ENCODE assay signal across 15 cellular contexts in genomic region chr16:2771496-2772402, GRCh38. TPM values are rescaled to one million over a fixed set of nuclear protein-coding genes. Genes with fewer than 3 reads are reported as not detected.
DNase-seq lines count a peak whose midpoint lies in the region; ATAC-seq and TF ChIP-seq lines count a peak whose summit lies in the region.
"Had no signal": no experiment of that assay in that cellular context is flagged by ENCODE, and none has a peak within 500 bp of the region (broad histone marks: within the 10 kb centered on the region; RNA-seq: fewer than 3 reads in every experiment).

No MANE protein-coding gene starts in this region.

- peaks cover 64% of the 10 kb centered on the region for H3K79me2 ChIP-seq in DND-41 (ENCODE audit: insufficient read depth, low read length)

- H3K27me3 ChIP-seq in A673 (replicated peaks; ENCODE audit: insufficient read depth, low read depth, low read length, poor library complexity) (no peaks in the 10 kb centered on the region), DND-41 (ENCODE audit: insufficient read depth, low read length, poor library complexity) (no peaks in the 10 kb centered on the region)

- no peaks in the 10 kb centered on the region for H3K9me3 ChIP-seq in A673 (ENCODE audit: low read depth, low read length, poor library complexity, severe bottlenecking)
- no peaks in the 10 kb centered on the region for H3K9me3 ChIP-seq in DND-41 (ENCODE audit: insufficient read depth, low read length, severe bottlenecking)

- BruUV-seq in A673 (replicated peaks; lab: Mats Ljungman, UMichigan): no TSS peak

- H3K4me1 Mint-ChIP-seq in activated T-helper 17 cell treated with anti-CD3 and anti-CD28 coated beads, Interleukin-2, amount 50 U/mL, for 72 hours: peaks cover 15% of the 10 kb centered on the region
- H3K4me1 Mint-ChIP-seq in naive thymus-derived CD8-positive, alpha-beta T cell: peaks cover 22 to 54% (median 36%) of the 10 kb centered on the region in 4 donors

- no peaks in the 10 kb centered on the region for H3K27me3 Mint-ChIP-seq in activated T-helper 17 cell treated with anti-CD3 and anti-CD28 coated beads, Interleukin-2, amount 50 U/mL, for 72 hours
- no peaks in the 10 kb centered on the region for H3K27me3 Mint-ChIP-seq in naive thymus-derived CD8-positive, alpha-beta T cell
- H3K27me3 Mint-ChIP-seq: memory B cell had no signal

- H2AFZ ChIP-seq in DND-41 (ENCODE audit: low read depth, low read length): no peak overlapping the region

- CTCF ChIA-PET in A673 (lab: Charles Lee) (interaction anchor here (0.5 kb wide), 1 partner anchor 220 kb away, joined by 10 read pairs; no protein-coding TSS in a partner anchor), GM10248 (lab: Yijun Ruan, JAX) (no interaction called here)

- H3K36me3 Mint-ChIP-seq in activated T-helper 17 cell treated with anti-CD3 and anti-CD28 coated beads, Interleukin-2, amount 50 U/mL, for 72 hours (ENCODE audit: low read depth): peaks cover 78% of the 10 kb centered on the region
- peaks cover under 1 to 79% (median 14%) of the 10 kb centered on the region in 3 donors for H3K36me3 Mint-ChIP-seq in naive thymus-derived CD8-positive, alpha-beta T cell

- POLR2A ChIA-PET in A673 (lab: Charles Lee; ENCODE audit: low non-redundant PET) (no interaction called here), GM10248 (lab: Yijun Ruan, JAX) (interaction anchor here (0.6 kb wide), 2 partner anchors 39 to 674 kb away, joined by 3 read pairs; no protein-coding TSS in a partner anchor)
- POLR2A ChIA-PET in naive thymus-derived CD8-positive, alpha-beta T cell (lab: Charles Lee): interaction anchor here (0.6 to 1.2 kb wide), 3 partner anchors 12 to 20 kb away, joined by 3 to 5 read pairs (median 3); partner anchors contain the start of gene SRRM2

- intact Hi-C loops in A673 (cut with micrococcal nuclease; ENCODE audit: unreplicated experiment): no loop called here

- no peak overlapping the region for H3K4me2 ChIP-seq in DND-41 (ENCODE audit: insufficient read depth, low read length)

- no peak overlapping the region for H3K9ac ChIP-seq in DND-41 (ENCODE audit: low read depth, low read length)

- ATAC-seq in DND-41 (ENCODE audit: insufficient read depth, low read depth) (0 out of 3 replicates have a peak, but pooled peaks have one; percentile 4), HG02759 (IDR thresholded peaks at IDR 0.05; ENCODE audit: unreplicated experiment) (no peak)
- no peak for ATAC-seq in activated T-helper 17 cell treated with anti-CD3 and anti-CD28 coated beads, Interleukin-2, amount 50 U/mL, for 72 hours (replicated peaks)
- no peak for ATAC-seq in naive thymus-derived CD8-positive, alpha-beta T cell
- ATAC-seq: Right ventricle myocardium inferior had no signal

- DNase-seq in A673 (ENCODE audit: low spot score) (no peak), DND-41 (no peak), GM10248 (ENCODE audit: extremely low spot score) (no peak), NAMALWA (ENCODE audit: low spot score) (no peak), UCSD-AML1 (lab: John Stamatoyannopoulos, UW; ENCODE audit: unreplicated experiment) (no peak)
- DNase-seq in naive thymus-derived CD8-positive, alpha-beta T cell: peak in 1 of 10 donors; percentile 50
- DNase-seq: GOT3; NCI-H524 treated with DMSO at 0.1 percent for 48 hours; stimulated activated CD4-positive, alpha-beta T cell treated with anti-CD3 and anti-CD28 coated beads, Interleukin-4, amount 100 ng/mL, for 24 hours had no signal

- peak overlapping the region; percentile 36 for H3K27ac Mint-ChIP-seq in activated T-helper 17 cell treated with anti-CD3 and anti-CD28 coated beads, Interleukin-2, amount 50 U/mL, for 72 hours
- H3K27ac Mint-ChIP-seq in naive thymus-derived CD8-positive, alpha-beta T cell: peak overlapping the region in 7 of 10 donors; percentile 21 to 93 (median 67)

- no peak overlapping the region for H3K4me3 Mint-ChIP-seq in activated T-helper 17 cell treated with anti-CD3 and anti-CD28 coated beads, Interleukin-2, amount 50 U/mL, for 72 hours
- H3K4me3 Mint-ChIP-seq in naive thymus-derived CD8-positive, alpha-beta T cell: peak overlapping the region in 1 of 10 donors; percentile 51
- H3K4me3 Mint-ChIP-seq: memory B cell had no signal

- H3K4me1 ChIP-seq in A673 (ENCODE audit: insufficient read depth, low read length, poor library complexity, severe bottlenecking): peaks cover 3% of the 10 kb centered on the region
- peaks cover 22% of the 10 kb centered on the region for H3K4me1 ChIP-seq in DND-41 (ENCODE audit: insufficient read depth, low read length)

- no peak overlapping the region for H3K4me3 ChIP-seq in A673 (ENCODE audit: low read depth, low read length, poor library complexity, severe bottlenecking)
- H3K4me3 ChIP-seq in DND-41 (ENCODE audit: low read depth in 1 of 2, low read length in 2 of 2): no peak overlapping the region

- TF ChIP-seq CTCF in A673 (conservative IDR thresholded peaks at IDR 0.05; ENCODE audit: low read depth, low read length) (no peak), DND-41 (IDR thresholded peaks at IDR 0.05; ENCODE audit: borderline replicate concordance, extremely low read depth, low read length, poor library complexity, severe bottlenecking) (no peak), GM10248 (IDR thresholded peaks at IDR 0.05; ENCODE audit: control extremely low read depth, extremely low read depth, low read depth, missing control alignments) (no peak)

- H3K27ac ChIP-seq in A673 (ENCODE audit: low read depth, low read length, poor library complexity, severe bottlenecking) (peak overlapping the region; percentile 35), DND-41 (ENCODE audit: low read length) (no peak overlapping the region)

- H4K20me1 ChIP-seq in DND-41 (ENCODE audit: insufficient read depth, low read length): peaks cover 85% of the 10 kb centered on the region

- H3K36me3 ChIP-seq in A673 (ENCODE audit: insufficient read depth, low read length, poor library complexity, severe bottlenecking) (peaks cover 79% of the 10 kb centered on the region), DND-41 (ENCODE audit: insufficient read depth, low read length) (peaks cover 87% of the 10 kb centered on the region)

- H3K9me3 Mint-ChIP-seq in activated T-helper 17 cell treated with anti-CD3 and anti-CD28 coated beads, Interleukin-2, amount 50 U/mL, for 72 hours: no peaks in the 10 kb centered on the region
- H3K9me3 Mint-ChIP-seq in naive thymus-derived CD8-positive, alpha-beta T cell: no peaks in the 10 kb centered on the region
- H3K9me3 Mint-ChIP-seq: memory B cell had no signal

RNA-seq across cellular contexts. Expression of gene ELOB, which starts 5.3 kb away (rescaled TPM):
- 188 and 206 TPM in 2 replicates for total RNA-seq in A673 (2021)
- 100 to 1,000 TPM; 160 to 280 TPM for total RNA-seq in activated T-helper 17 cell treated with anti-CD3 and anti-CD28 coated beads, Interleukin-2, amount 50 U/mL, for 72 hours
- 100 to 1,000 TPM; 121 to 137 TPM for total RNA-seq in naive thymus-derived CD8-positive, alpha-beta T cell
- 100 to 1,000 TPM; 230 to 301 (median 288) TPM for polyA plus RNA-seq in naive thymus-derived CD8-positive, alpha-beta T cell

RNA-seq across cellular contexts. Expression of gene PRSS33, which starts 15.6 kb away (rescaled TPM):
- not detected in 2 replicates for total RNA-seq in A673 (2021)
- total RNA-seq in activated T-helper 17 cell treated with anti-CD3 and anti-CD28 coated beads, Interleukin-2, amount 50 U/mL, for 72 hours: not detected
- not detected for total RNA-seq in naive thymus-derived CD8-positive, alpha-beta T cell
- under 1 TPM in 1 of 3 donors, not detected in 2; 0.99 TPM for polyA plus RNA-seq in naive thymus-derived CD8-positive, alpha-beta T cell
- total RNA-seq: bronchial epithelial cell, Right ventricle myocardium inferior had no signal
- polyA plus RNA-seq: esophagus had no signal

RNA-seq across cellular contexts. Expression of gene SRRM2, which starts 19.3 kb away (rescaled TPM):
- 642 and 651 TPM in 2 replicates for total RNA-seq in A673 (2021)
- total RNA-seq in activated T-helper 17 cell treated with anti-CD3 and anti-CD28 coated beads, Interleukin-2, amount 50 U/mL, for 72 hours: 100 to 1,000 TPM; 553 to 810 TPM
- 100 to 1,000 TPM; 927 to 965 TPM for total RNA-seq in naive thymus-derived CD8-positive, alpha-beta T cell
- polyA plus RNA-seq in naive thymus-derived CD8-positive, alpha-beta T cell: 100 to 1,000 TPM in 1 of 3 donors, 10 to 100 TPM in 2; 25.5 to 110 (median 62.4) TPM

RNA-seq across cellular contexts. Expression of gene PRSS41, which starts 26.5 kb away (rescaled TPM):
- not detected in 2 replicates for total RNA-seq in A673 (2021)
- not detected for total RNA-seq in activated T-helper 17 cell treated with anti-CD3 and anti-CD28 coated beads, Interleukin-2, amount 50 U/mL, for 72 hours
- total RNA-seq in naive thymus-derived CD8-positive, alpha-beta T cell: not detected
- polyA plus RNA-seq in naive thymus-derived CD8-positive, alpha-beta T cell: not detected
- total RNA-seq: bronchial epithelial cell, Right ventricle myocardium inferior had no signal
- polyA plus RNA-seq: esophagus had no signal

RNA-seq across cellular contexts. Expression of gene PRSS21, which starts 45.3 kb away (rescaled TPM):
- total RNA-seq in A673 (2021): not detected in 2 replicates
- 1 to 10 TPM; 1.2 to 4.8 TPM for total RNA-seq in activated T-helper 17 cell treated with anti-CD3 and anti-CD28 coated beads, Interleukin-2, amount 50 U/mL, for 72 hours
- 1 to 10 TPM; 2.0 to 2.9 TPM for total RNA-seq in naive thymus-derived CD8-positive, alpha-beta T cell
- 10 to 100 TPM in 1 of 3 donors, 1 to 10 TPM in 2; 1.5 to 14.7 (median 3.2) TPM for polyA plus RNA-seq in naive thymus-derived CD8-positive, alpha-beta T cell
- total RNA-seq: Right ventricle myocardium inferior had no signal
